Comparison of ENCODE assay signal across 22 cellular contexts in the genomic region with DNA sequence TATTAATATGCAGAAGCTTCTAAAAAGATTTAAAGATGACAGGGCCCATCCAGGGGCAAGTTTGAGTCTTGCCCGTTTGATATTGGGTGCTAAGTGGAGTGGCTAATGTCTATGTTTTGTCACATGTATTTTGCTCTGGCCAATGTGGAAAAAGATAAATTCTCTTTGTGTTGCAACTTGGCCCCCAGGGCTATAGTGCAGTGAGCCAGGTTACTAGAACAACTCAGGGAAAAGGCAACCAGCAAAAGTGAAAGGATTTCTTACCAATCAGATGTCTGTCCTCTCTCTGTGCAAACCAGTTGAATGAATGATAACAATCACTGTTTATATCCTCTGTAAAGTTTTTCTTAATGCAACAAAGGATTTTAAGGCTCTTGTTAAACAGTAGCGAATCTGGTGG. TPM values are rescaled to one million over a fixed set of nuclear protein-coding genes. Genes with fewer than 3 reads are reported as not detected.
DNase-seq lines count a peak whose midpoint lies in the region; ATAC-seq, FAIRE-seq and TF ChIP-seq lines count a peak whose summit lies in the region.
"Had no signal": no experiment of that assay in that cellular context is flagged by ENCODE, and none has a peak within 500 bp of the region (broad histone marks: within the 10 kb centered on the region; RNA-seq: fewer than 3 reads in every experiment).

No MANE protein-coding gene starts in this region.

- TF ChIP-seq EP300 in K562 (IDR thresholded peaks at IDR 0.05; ENCODE audit: low read length) = no peak
- no peak for TF ChIP-seq EP300 in sigmoid colon (IDR thresholded peaks at IDR 0.05)

- H3K79me2 ChIP-seq in mammary epithelial cell (ENCODE audit: insufficient read depth, low read length) (peaks cover 4% of the 10 kb centered on the region), K562 (ENCODE audit: control insufficient read depth, insufficient read depth, low read length) (peaks cover 8% of the 10 kb centered on the region)

- TF ChIP-seq RAD21 in K562 (CRISPR knock-in tag; conservative IDR thresholded peaks at IDR 0.05 in 1 of 2, IDR thresholded peaks at IDR 0.05 in 1 of 2) = no peak

- intact Hi-C loops in mammary epithelial cell (cut with micrococcal nuclease) (no loop called here), MCF 10A (cut with micrococcal nuclease) (no loop called here), K562 (cut with micrococcal nuclease) (no loop called here), sigmoid colon (cut with DNase I) (no loop called here), left lung (cut with DNase I) (no loop called here)

- no peaks in the 10 kb centered on the region for H3K9me1 ChIP-seq in K562 (ENCODE audit: control insufficient read depth, insufficient read depth, low read length)

- H3K27ac ChIP-seq in mammary epithelial cell (ENCODE audit: insufficient read depth, low read depth, low read length) (no peak overlapping the region), K562 (ENCODE audit: extremely low read depth, low read depth, low read length) (no peak overlapping the region), sigmoid colon (no peak overlapping the region), left lung (no peak overlapping the region)
- H3K27ac ChIP-seq: SJSA1 had no signal

- POLR2A ChIA-PET in MCF 10A (lab: Yijun Ruan, JAX) = interaction anchor here (1.2 kb wide), 1 partner anchor 12 kb away, joined by 4 read pairs; no protein-coding TSS in a partner anchor
- POLR2A ChIA-PET in K562 (lab: Yijun Ruan, JAX) = interaction anchor here (0.8 kb wide), 1 partner anchor 9 kb away, joined by 3 read pairs; no protein-coding TSS in a partner anchor

- H3K4me2 ChIP-seq in mammary epithelial cell (ENCODE audit: insufficient read depth, low read depth, low read length) (no peak overlapping the region), K562 (ENCODE audit: insufficient read depth, low read length) (no peak overlapping the region)

- H3K36me3 Mint-ChIP-seq in MCF 10A (ENCODE audit: insufficient read depth, unreplicated experiment) = no peaks in the 10 kb centered on the region
- no peaks in the 10 kb centered on the region for H3K36me3 Mint-ChIP-seq in neural crest cell (ENCODE audit: low read depth)

- no peaks in the 10 kb centered on the region for H4K20me1 ChIP-seq in mammary epithelial cell (ENCODE audit: insufficient read depth, low read length)
- H4K20me1 ChIP-seq in K562 (replicated peaks; ENCODE audit: control insufficient read depth, insufficient read depth, low read length) = no peaks in the 10 kb centered on the region

- dilution Hi-C loops in mammary epithelial cell (cut with HindIII; ENCODE audit: low sequenced_read_pairs) = no loop called here

- H3K9me3 Mint-ChIP-seq in MCF 10A (ENCODE audit: unreplicated experiment) (no peaks in the 10 kb centered on the region), neural crest cell (peaks cover 2% of the 10 kb centered on the region)

- BruUV-seq in mammary epithelial cell (replicated peaks; lab: Mats Ljungman, UMichigan) (no TSS peak), MCF 10A (replicated peaks; lab: Mats Ljungman, UMichigan) (no TSS peak), K562 (replicated peaks; lab: Mats Ljungman, UMichigan) (no TSS peak)

- 23% methylated on average over 2 of the region's 2 CpGs for WGBS in mammary epithelial cell (ENCODE audit: low coverage, missing lambda C conversion rate)
- WGBS in K562 (ENCODE audit: insufficient coverage, low coverage, missing lambda C conversion rate) = 38% methylated on average over 2 of the region's 2 CpGs
- 77 to 83% methylated on average over 2 of the region's 2 CpGs for WGBS in sigmoid colon, 2 donors

- H3K4me1 Mint-ChIP-seq in MCF 10A (ENCODE audit: insufficient read depth, unreplicated experiment) (no peaks in the 10 kb centered on the region), neural crest cell (peaks cover 8% of the 10 kb centered on the region)

- H3K27me3 ChIP-seq in mammary epithelial cell (ENCODE audit: insufficient read depth, low read length) (no peaks in the 10 kb centered on the region), K562 (ENCODE audit: control insufficient read depth in 2 of 2, insufficient read depth in 2 of 2, low read length in 2 of 2) (no peaks in the 10 kb centered on the region), sigmoid colon (no peaks in the 10 kb centered on the region), left lung (no peaks in the 10 kb centered on the region)
- H3K27me3 ChIP-seq: SJSA1 had no signal

- H3K4me3 Mint-ChIP-seq in MCF 10A (ENCODE audit: unreplicated experiment) (no peak overlapping the region), neural crest cell (peak overlapping the region; percentile 34)
- H3K4me3 Mint-ChIP-seq: B cell had no signal

- CTCF ChIA-PET in mammary epithelial cell (lab: Charles Lee; ENCODE audit: low non-redundant PET) (no interaction called here), MCF 10A (lab: Yijun Ruan, JAX) (interaction anchor here (0.6 kb wide), 1 partner anchor 1213 kb away, joined by 3 read pairs; no protein-coding TSS in a partner anchor), K562 (lab: Yijun Ruan, JAX; ENCODE audit: low intra/inter-chr PET ratio) (no interaction called here)

- H3K4me1 ChIP-seq in mammary epithelial cell (ENCODE audit: insufficient read depth, low read length) = peaks cover 6% of the 10 kb centered on the region
- peaks cover 11 to 26% of the 10 kb centered on the region in 2 experiments; a peak in 4 of 5 replicates for H3K4me1 ChIP-seq in K562 (replicated peaks in 1 of 2; ENCODE audit: control insufficient read depth in 2 of 2, insufficient read depth in 2 of 2, low read length in 2 of 2)
- H3K4me1 ChIP-seq in sigmoid colon = peaks cover 0 to 6% (median 2%) of the 10 kb centered on the region in 4 donors
- no peaks in the 10 kb centered on the region for H3K4me1 ChIP-seq in left lung

- H3K27me3 Mint-ChIP-seq in MCF 10A (ENCODE audit: insufficient read depth, unreplicated experiment) (no peaks in the 10 kb centered on the region), neural crest cell (ENCODE audit: low read depth) (peaks cover 6% of the 10 kb centered on the region)

- H3K36me3 ChIP-seq in mammary epithelial cell (ENCODE audit: insufficient read depth, low read length) = no peaks in the 10 kb centered on the region
- H3K36me3 ChIP-seq in K562 (ENCODE audit: control insufficient read depth, insufficient read depth, low read length) = no peaks in the 10 kb centered on the region
- no peaks in the 10 kb centered on the region for H3K36me3 ChIP-seq in sigmoid colon
- no peaks in the 10 kb centered on the region for H3K36me3 ChIP-seq in left lung
- H3K36me3 ChIP-seq: HAP-1, SJSA1 had no signal

- H3K4me3 ChIP-seq in mammary epithelial cell (replicated peaks in 1 of 3; ENCODE audit: insufficient read depth in 1 of 3, low read depth in 2 of 3, low read length in 3 of 3) (no peak overlapping the region), K562 (no peak overlapping the region), sigmoid colon (no peak overlapping the region), left lung (no peak overlapping the region)
- H3K4me3 ChIP-seq: HAP-1, SJSA1 had no signal

- DNase-seq in mammary epithelial cell = no peak
- no peak for DNase-seq in MCF 10A (ENCODE audit: unreplicated experiment)
- DNase-seq in K562 (ENCODE audit: extremely low read depth in 1 of 4, low spot score in 3 of 4) = no peak
- no peak for DNase-seq in neural crest cell (ENCODE audit: low read depth, low spot score)
- DNase-seq in sigmoid colon = no peak
- DNase-seq in left lung = no peak
- DNase-seq in NCI-H2081 (lab: John Stamatoyannopoulos, UW) = no peak
- DNase-seq: 8988T, COR-L47, DMS 273 treated with DMSO at 0.1 percent for 48 hours, GDM1, KBM-7, NCI-H1417 treated with DMSO at 0.1 percent for 48 hours, NCI-H187 treated with DMSO at 0.1 percent for 48 hours, NCI-H226, NCI-H524, NCI-H82 had no signal

- TF ChIP-seq CTCF in mammary epithelial cell (conservative IDR thresholded peaks at IDR 0.05 in 1 of 2, IDR thresholded peaks at IDR 0.05 in 1 of 2; ENCODE audit: extremely low read depth in 1 of 2, insufficient read depth in 1 of 2, low read depth in 1 of 2, low read length in 2 of 2) = no peak
- no peak for TF ChIP-seq CTCF in MCF 10A (IDR thresholded peaks at IDR 0.05; ENCODE audit: unreplicated experiment)
- no peak for TF ChIP-seq CTCF in K562 (IDR thresholded peaks at IDR 0.05 in 2 of 3, conservative IDR thresholded peaks at IDR 0.05 in 1 of 3; ENCODE audit: insufficient read depth in 2 of 3, low read depth in 1 of 3, low read length in 3 of 3)
- TF ChIP-seq CTCF in neural crest cell (conservative IDR thresholded peaks at IDR 0.05) = no peak
- no peak for TF ChIP-seq CTCF in sigmoid colon (IDR thresholded peaks at IDR 0.05)
- no peak for TF ChIP-seq CTCF in left lung (IDR thresholded peaks at IDR 0.05)

- FAIRE-seq in K562 (lab: Jason Lieb, UNC) = no peak

- TF ChIP-seq POLR2A in K562 (conservative IDR thresholded peaks at IDR 0.05) = no peak
- TF ChIP-seq POLR2A in sigmoid colon (IDR thresholded peaks at IDR 0.05) = no peak

- no peak for ATAC-seq in K562
- no peak for ATAC-seq in HG02642 (IDR thresholded peaks at IDR 0.05; ENCODE audit: poor library complexity, unreplicated experiment)
- ATAC-seq in left lung = no peak
- ATAC-seq: Panc1 had no signal

- in situ Hi-C loops in mammary epithelial cell (cut with MboI; ENCODE audit: low sequenced_read_pairs in 2 of 2) (no loop called here), K562 (cut with MboI) (no loop called here)

- H3K27ac Mint-ChIP-seq in MCF 10A (ENCODE audit: low read depth, unreplicated experiment) = no peak overlapping the region
- no peak overlapping the region for H3K27ac Mint-ChIP-seq in neural crest cell (ENCODE audit: unreplicated experiment)
- H3K27ac Mint-ChIP-seq: B cell had no signal

- H2AFZ ChIP-seq in mammary epithelial cell (ENCODE audit: low read depth, low read length) = peak overlapping the region; percentile 53
- peak overlapping the region; percentile 66 for H2AFZ ChIP-seq in K562 (ENCODE audit: low read depth, low read length)

- H3K9ac ChIP-seq in mammary epithelial cell (ENCODE audit: insufficient read depth, low read length) = no peak overlapping the region
- no peak overlapping the region for H3K9ac ChIP-seq in K562 (ENCODE audit: insufficient read depth in 1 of 2, low read depth in 2 of 2, low read length in 2 of 2)

- H3K9me3 ChIP-seq in mammary epithelial cell (replicated peaks; ENCODE audit: insufficient read depth, low read length) (no peaks in the 10 kb centered on the region), K562 (replicated peaks; ENCODE audit: control insufficient read depth, insufficient read depth, low read depth, low read length) (peaks cover 6% of the 10 kb centered on the region), sigmoid colon (peaks cover 0 to 4% (median 0%) of the 10 kb centered on the region in 4 donors), left lung (peaks cover 0 to 5% of the 10 kb centered on the region in 2 donors)
- H3K9me3 ChIP-seq: HAP-1, SJSA1 had no signal

RNA-seq across cellular contexts. Expression of gene CLNS1A, which starts 4.6 kb away (rescaled TPM):
- 100 to 1,000 TPM in 1 of 2 donors, 10 to 100 TPM in 1; 72.7 to 103 TPM for total RNA-seq in mammary epithelial cell
- 118 TPM for polyA plus RNA-seq in mammary epithelial cell
- polyA minus RNA-seq in mammary epithelial cell = 51.8 TPM
- 110 and 135 TPM in 2 replicates for total RNA-seq in MCF 10A (2022)
- total RNA-seq in K562 (2011; cell fraction: chromatin; rRNA removed; ENCODE audit: low replicate concordance) = 163 and 326 TPM in 2 replicates
- 82.2 and 103 TPM in 2 replicates for total RNA-seq in K562 (2011; cell fraction: nucleolus; rRNA removed)
- 168 and 230 TPM in 2 replicates for total RNA-seq in K562 (2011; cell fraction: nucleoplasm; rRNA removed)
- 307 and 311 TPM in 2 replicates for total RNA-seq in K562 (2014; rRNA removed)
- total RNA-seq in K562 (2014; rRNA removed; fragmentation: Illumina TruSeq; extraction: Trizol) = 389 and 460 TPM in 2 replicates
- 326 and 345 TPM in 2 replicates for total RNA-seq in K562 (2015; rRNA removed; fragmentation: Illumina TruSeq; extraction: Trizol)
- total RNA-seq in K562 (2021) = 225 and 234 TPM in 2 replicates
- 334 and 472 TPM in 2 replicates for polyA plus RNA-seq in K562 (2011; rRNA removed)
- 164 and 253 TPM in 2 replicates for polyA plus RNA-seq in K562 (2011; cell fraction: cytosol; rRNA removed)
- polyA plus RNA-seq in K562 (2011; cell fraction: nucleus; rRNA removed) = 104 and 127 TPM in 2 replicates
- 249 and 267 TPM in 2 replicates for polyA plus RNA-seq in K562 (2012)
- polyA plus RNA-seq in K562 (2014; fragmentation: Illumina TruSeq; extraction: Trizol) = 420 and 442 TPM in 2 replicates
- polyA plus RNA-seq in K562 (2014; fragmentation: Nextera tagmentation; extraction: Ambion mirVana) = 100 to 1,000 TPM; 146 to 164 TPM
- polyA plus RNA-seq in K562 (2014; rRNA removed) = 397 and 427 TPM in 2 replicates
- polyA minus RNA-seq in K562 (2011; rRNA and poly(A)+ RNA removed) = 511 and 540 TPM in 2 replicates
- 125 and 149 TPM in 2 replicates for polyA minus RNA-seq in K562 (2011; cell fraction: cytosol; rRNA and poly(A)+ RNA removed)
- polyA minus RNA-seq in K562 (2011; cell fraction: nucleus; rRNA and poly(A)+ RNA removed) = 58.6 and 91.7 TPM in 2 replicates
- total RNA-seq in neural crest cell = 163 and 167 TPM in 2 replicates
- 100 to 1,000 TPM in 1 of 4 donors, 10 to 100 TPM in 3; 45.5 to 157 (median 82.4) TPM for total RNA-seq in sigmoid colon
- 100 to 1,000 TPM in 1 of 3 donors, 10 to 100 TPM in 2; 88.3 to 113 (median 99.0) TPM for polyA plus RNA-seq in sigmoid colon
- total RNA-seq in left lung = 10 to 100 TPM; 61.1 to 70.3 TPM

RNA-seq across cellular contexts. Expression of gene AQP11, which starts 52.5 kb away (rescaled TPM):
- total RNA-seq in mammary epithelial cell (under 1 TPM; 0.14 to 0.67 TPM), MCF 10A (2022) (0.27 TPM in 1 of 2 replicates, not detected in the other), K562 (2014; rRNA removed) (0.36 and 0.45 TPM in 2 replicates), K562 (2014; rRNA removed; fragmentation: Illumina TruSeq; extraction: Trizol) (0.11 and 0.16 TPM in 2 replicates), K562 (2015; rRNA removed; fragmentation: Illumina TruSeq; extraction: Trizol) (0.25 and 0.34 TPM in 2 replicates), K562 (2021) (0.35 and 0.58 TPM in 2 replicates), neural crest cell (1.9 and 2.1 TPM in 2 replicates), sigmoid colon (under 1 TPM in 3 of 4 donors, not detected in 1; 0.36 to 0.66 (median 0.54) TPM), left lung (1 to 10 TPM in 1 of 2 donors, under 1 TPM in 1; 0.94 to 1.2 TPM)
- polyA plus RNA-seq in mammary epithelial cell (0.11 TPM), K562 (2011; rRNA removed) (0.39 and 0.54 TPM in 2 replicates), K562 (2014; fragmentation: Illumina TruSeq; extraction: Trizol) (0.09 and 0.18 TPM in 2 replicates), K562 (2014; fragmentation: Nextera tagmentation; extraction: Ambion mirVana) (1 to 10 TPM in 1 of 2 experiments, under 1 TPM in 1; 0.42 to 1.0 TPM), K562 (2014; rRNA removed) (0.37 and 0.51 TPM in 2 replicates), sigmoid colon (1 to 10 TPM; 1.7 to 2.4 (median 1.8) TPM)
- polyA minus RNA-seq in mammary epithelial cell = not detected
- total RNA-seq in K562 (2011; cell fraction: chromatin; rRNA removed; ENCODE audit: low replicate concordance) = 1.1 and 2.0 TPM in 2 replicates
- total RNA-seq in K562 (2011; cell fraction: nucleolus; rRNA removed) = 2.0 and 2.1 TPM in 2 replicates
- total RNA-seq in K562 (2011; cell fraction: nucleoplasm; rRNA removed) = 1.1 and 1.5 TPM in 2 replicates
- polyA plus RNA-seq in K562 (2011; cell fraction: cytosol; rRNA removed) = 0.47 and 1.1 TPM in 2 replicates
- 3.5 and 6.4 TPM in 2 replicates for polyA plus RNA-seq in K562 (2011; cell fraction: nucleus; rRNA removed)
- polyA plus RNA-seq in K562 (2012) = 0.83 and 1.5 TPM in 2 replicates
- polyA minus RNA-seq in K562 (2011; rRNA and poly(A)+ RNA removed) = 0.18 and 0.39 TPM in 2 replicates
- polyA minus RNA-seq in K562 (2011; cell fraction: cytosol; rRNA and poly(A)+ RNA removed) = 0.82 TPM in 1 of 2 replicates, not detected in the other
- 0.67 and 1.00 TPM in 2 replicates for polyA minus RNA-seq in K562 (2011; cell fraction: nucleus; rRNA and poly(A)+ RNA removed)
